In the genomic region with DNA sequence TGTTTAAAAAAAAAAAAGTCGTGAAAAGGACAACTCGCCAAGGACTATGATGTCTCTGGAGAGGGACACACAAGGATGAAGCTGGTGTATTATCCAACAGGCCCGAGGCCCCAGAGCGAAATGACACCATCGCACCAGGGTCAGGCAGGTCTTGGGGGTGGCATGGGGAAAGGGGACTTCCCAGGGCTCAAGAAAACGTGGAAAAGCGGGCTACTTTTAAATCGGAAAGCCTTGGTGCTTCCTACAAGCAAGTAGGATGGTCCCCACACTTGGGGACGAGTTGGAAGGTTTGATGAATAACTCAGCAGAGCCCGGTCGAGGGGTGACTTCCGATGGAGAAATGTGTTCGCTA, we compare ENCODE assay signal across 8 cellular contexts. TPM values are rescaled to one million over a fixed set of nuclear protein-coding genes. Genes with fewer than 3 reads are reported as not detected.
A peak's percentile ranks its signal among the peaks of the same experiment; 100 is the strongest.
DNase-seq lines count a peak whose midpoint lies in the region; ATAC-seq lines count a peak whose summit lies in the region.

No MANE protein-coding gene starts in this region.

- ATAC-seq in central memory CD8-positive, alpha-beta T cell (replicated peaks; ENCODE audit: extremely low read depth, poor library complexity, severe bottlenecking): peak; percentile 8
- ATAC-seq in memory B cell (ENCODE audit: low read depth): peak; percentile 1
- no peak for ATAC-seq in GM19467 (IDR thresholded peaks at IDR 0.05; ENCODE audit: unreplicated experiment)

- peaks cover 3% of the 10 kb centered on the region for H3K36me3 ChIP-seq in urinary bladder (ENCODE audit: insufficient read depth)

- H3K4me1 Mint-ChIP-seq in activated CD4-positive, alpha-beta T cell treated with anti-CD3 and anti-CD28 coated beads, Interleukin-2, amount 10 ng/mL, durations not matched to agents 24 days and 14 days: peaks cover 51% of the 10 kb centered on the region
- H3K4me1 Mint-ChIP-seq in central memory CD8-positive, alpha-beta T cell: peaks cover 71% of the 10 kb centered on the region
- H3K4me1 Mint-ChIP-seq in memory B cell: peaks cover 35% of the 10 kb centered on the region

- H3K4me1 ChIP-seq in urinary bladder (ENCODE audit: insufficient read depth): no peaks in the 10 kb centered on the region

- no peak for DNase-seq in activated CD4-positive, alpha-beta T cell treated with anti-CD3 and anti-CD28 coated beads, Interleukin-2, amount 10 ng/mL, durations not matched to agents 24 days and 14 days
- DNase-seq in activated CD4-positive, alpha-beta T cell treated with anti-CD3 and anti-CD28 coated beads, Interleukin-2, amount 50 U/mL, for 1 hour: no peak
- DNase-seq in LoVo (ENCODE audit: low spot score) (peak; percentile 7), memory B cell (ENCODE audit: low spot score in 2 of 2) (no peak), RPMI8226 (no peak)
- DNase-seq in central memory CD8-positive, alpha-beta T cell (ENCODE audit: low spot score in 2 of 2): peak in 1 of 2 donors; percentile 9

- intact Hi-C loops in activated CD4-positive, alpha-beta T cell treated with anti-CD3 and anti-CD28 coated beads, Interleukin-2, amount 10 ng/mL, durations not matched to agents 24 days and 14 days (cut with micrococcal nuclease): loop anchor here (1.0 to 10.0 kb wide), 2 partner anchors 262 to 364 kb away; partner anchors contain the start of gene TTC13

- H3K27ac Mint-ChIP-seq in activated CD4-positive, alpha-beta T cell treated with anti-CD3 and anti-CD28 coated beads, Interleukin-2, amount 10 ng/mL, durations not matched to agents 24 days and 14 days: peak overlapping the region; percentile 97
- H3K27ac Mint-ChIP-seq in central memory CD8-positive, alpha-beta T cell (ENCODE audit: low read depth): peak overlapping the region; percentile 97
- H3K27ac Mint-ChIP-seq in memory B cell: peak overlapping the region; percentile 95

- H3K36me3 Mint-ChIP-seq in activated CD4-positive, alpha-beta T cell treated with anti-CD3 and anti-CD28 coated beads, Interleukin-2, amount 10 ng/mL, durations not matched to agents 24 days and 14 days (ENCODE audit: low read depth): peaks cover 36% of the 10 kb centered on the region
- H3K36me3 Mint-ChIP-seq in central memory CD8-positive, alpha-beta T cell (ENCODE audit: insufficient read depth): peaks cover 28% of the 10 kb centered on the region
- H3K36me3 Mint-ChIP-seq in memory B cell: peaks cover 19% of the 10 kb centered on the region

- no peaks in the 10 kb centered on the region for H3K9me3 Mint-ChIP-seq in activated CD4-positive, alpha-beta T cell treated with anti-CD3 and anti-CD28 coated beads, Interleukin-2, amount 10 ng/mL, durations not matched to agents 24 days and 14 days
- no peaks in the 10 kb centered on the region for H3K9me3 Mint-ChIP-seq in central memory CD8-positive, alpha-beta T cell
- no peaks in the 10 kb centered on the region for H3K9me3 Mint-ChIP-seq in memory B cell

- H3K27me3 Mint-ChIP-seq in activated CD4-positive, alpha-beta T cell treated with anti-CD3 and anti-CD28 coated beads, Interleukin-2, amount 10 ng/mL, durations not matched to agents 24 days and 14 days: no peaks in the 10 kb centered on the region
- no peaks in the 10 kb centered on the region for H3K27me3 Mint-ChIP-seq in central memory CD8-positive, alpha-beta T cell
- no peaks in the 10 kb centered on the region for H3K27me3 Mint-ChIP-seq in memory B cell

- H3K4me3 ChIP-seq in urinary bladder (ENCODE audit: low read depth, low read length): peak overlapping the region; percentile 82

- peak overlapping the region; percentile 61 for H3K27ac ChIP-seq in urinary bladder (ENCODE audit: low read depth)

- 2% methylated on average over 13 of the region's 13 CpGs for WGBS in urinary bladder

- H3K4me3 Mint-ChIP-seq in activated CD4-positive, alpha-beta T cell treated with anti-CD3 and anti-CD28 coated beads, Interleukin-2, amount 10 ng/mL, durations not matched to agents 24 days and 14 days: peak overlapping the region; percentile 94
- H3K4me3 Mint-ChIP-seq in central memory CD8-positive, alpha-beta T cell: peak overlapping the region; percentile 97
- H3K4me3 Mint-ChIP-seq in memory B cell: peak overlapping the region; percentile 96

RNA-seq across cellular contexts. Expression of gene GNPAT, which starts 0.5 kb away (rescaled TPM):
- total RNA-seq in activated CD4-positive, alpha-beta T cell treated with anti-CD3 and anti-CD28 coated beads, Interleukin-2, amount 10 ng/mL, durations not matched to agents 24 days and 14 days: 45.6 and 47.5 TPM in 2 replicates
- total RNA-seq in urinary bladder: 57.0 TPM
- 34.1 TPM for polyA plus RNA-seq in urinary bladder
